Comparison of ENCODE assay signal across 35 cellular contexts in genomic region chr10:118220346-118220745, GRCh38.
"Had no signal": no experiment of that assay in that cellular context is flagged by ENCODE, and none has a peak within 500 bp of the region (broad histone marks: within the 10 kb centered on the region; RNA-seq: fewer than 3 reads in every experiment).

No MANE protein-coding gene starts in this region.

- H3K27me3 ChIP-seq: MG63 had no signal

- DNase-seq: Karpas-422, Kasumi-1, MG63, MM.1S, MV-4-11, NCI-H1048, NCI-H1092, NCI-H1092 treated with DMSO at 0.1 percent for 48 hours, NCI-H1105, NCI-H1105 treated with DMSO at 0.1 percent for 48 hours, NCI-H1417 treated with DMSO at 0.1 percent for 48 hours, NCI-H1436, NCI-H1436 treated with DMSO at 0.1 percent for 48 hours, NCI-H146, NCI-H1694, NCI-H1694 treated with DMSO at 0.1 percent for 48 hours, NCI-H187, NCI-H187 treated with DMSO at 0.1 percent for 48 hours, NCI-H1930, NCI-H2029, NCI-H2029 treated with DMSO at 0.1 percent for 48 hours, NCI-H2081, NCI-H2081 treated with DMSO at 0.1 percent for 48 hours, NCI-H2107, NCI-H2171, NCI-H2171 treated with DMSO at 0.1 percent for 48 hours, NCI-H2227 treated with DMSO at 0.1 percent for 48 hours, NCI-H226, NCI-H345, NCI-H446, NCI-H446 treated with DMSO at 0.1 percent for 48 hours, NCI-H510A, NCI-H510A treated with DMSO at 0.1 percent for 48 hours, NCI-H524, NCI-H524 treated with DMSO at 0.1 percent for 48 hours had no signal

- H3K36me3 ChIP-seq: MG63 had no signal

- H3K9me3 ChIP-seq: MG63 had no signal

- H3K4me3 ChIP-seq: MG63 had no signal
